Comparison of ENCODE assay signal across 12 cellular contexts in the genomic region with DNA sequence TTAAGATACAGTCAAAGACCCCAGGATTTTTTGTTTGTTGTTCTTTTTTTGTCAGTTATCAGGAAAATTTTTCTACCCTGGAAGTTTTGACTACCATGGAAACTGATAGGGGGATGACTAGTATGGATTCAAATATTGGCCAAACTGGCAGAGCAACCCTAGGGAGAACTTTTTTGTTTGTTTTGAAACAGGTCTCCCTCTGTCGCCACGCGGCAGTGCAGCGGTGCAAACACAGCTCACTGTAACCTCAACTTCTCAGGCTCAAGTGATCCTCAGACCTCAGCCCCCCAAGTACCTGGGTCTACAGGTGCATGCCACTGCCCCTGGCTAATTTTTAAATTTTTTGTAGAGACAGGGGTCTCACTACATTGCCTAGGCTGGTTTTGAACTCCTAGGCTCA. TPM values are rescaled to one million over a fixed set of nuclear protein-coding genes. Genes with fewer than 3 reads are reported as not detected.
DNase-seq lines count a peak whose midpoint lies in the region; ATAC-seq, FAIRE-seq and TF ChIP-seq lines count a peak whose summit lies in the region.
"Had no signal": no experiment of that assay in that cellular context is flagged by ENCODE, and none has a peak within 500 bp of the region (broad histone marks: within the 10 kb centered on the region; RNA-seq: fewer than 3 reads in every experiment).

No MANE protein-coding gene starts in this region.

- CTCF ChIA-PET in MCF 10A (lab: Yijun Ruan, JAX): interaction anchor here (0.6 to 3.7 kb wide), 9 partner anchors 8 to 466 kb away, joined by 3 to 33 read pairs (median 3); partner anchors contain the start of gene SOAT1
- CTCF ChIA-PET in T-cell (lab: Charles Lee): interaction anchor here (0.6 to 0.9 kb wide), 3 partner anchors 13 to 181 kb away, joined by 3 read pairs; no protein-coding TSS in a partner anchor

- BruUV-seq in MCF 10A (replicated peaks; lab: Mats Ljungman, UMichigan): no TSS peak

- H2AFZ ChIP-seq in keratinocyte (ENCODE audit: control insufficient read depth, low read length): no peak overlapping the region

- H3K27ac Mint-ChIP-seq in MCF 10A (ENCODE audit: low read depth, unreplicated experiment) (no peak overlapping the region), T-cell (peak overlapping the region; percentile 58 to 66)

- intact Hi-C loops in MCF 10A (cut with micrococcal nuclease): no loop called here
- intact Hi-C loops in tibial artery (cut with DNase I; ENCODE audit: low total_unique reads): no loop called here

- H3K9me3 Mint-ChIP-seq in MCF 10A (ENCODE audit: unreplicated experiment) (no peaks in the 10 kb centered on the region), T-cell (no peaks in the 10 kb centered on the region)

- ATAC-seq in T-cell (replicated peaks in 1 of 4): no peak

- no peak overlapping the region for H3K4me2 ChIP-seq in keratinocyte (ENCODE audit: control insufficient read depth, extremely low read depth, insufficient read depth, low read depth, low read length)

- H3K4me3 ChIP-seq in keratinocyte (ENCODE audit: control insufficient read depth in 2 of 3, extremely low read depth in 1 of 3, insufficient read depth in 2 of 3, low read depth in 1 of 3, low read length in 3 of 3) (no peak overlapping the region), tibial artery (no peak overlapping the region)
- H3K4me3 ChIP-seq: BLaER1 had no signal

- POLR2A ChIA-PET in MCF 10A (lab: Yijun Ruan, JAX): interaction anchor here (0.6 to 4.3 kb wide), 9 partner anchors 9 to 182 kb away, joined by 3 to 22 read pairs (median 6); no protein-coding TSS in a partner anchor
- POLR2A ChIA-PET in T-cell (lab: Charles Lee): interaction anchor here (0.6 to 1.0 kb wide), 4 partner anchors 166 to 402 kb away, joined by 3 to 4 read pairs (median 3); no protein-coding TSS in a partner anchor

- TF ChIP-seq CTCF in MCF 10A (IDR thresholded peaks at IDR 0.05; ENCODE audit: unreplicated experiment): no peak
- no peak for TF ChIP-seq CTCF in keratinocyte (optimal IDR thresholded peaks at IDR 0.05 in 1 of 3, IDR thresholded peaks at IDR 0.05 in 1 of 3, conservative IDR thresholded peaks at IDR 0.05 in 1 of 3; ENCODE audit: extremely low read depth in 1 of 3, insufficient read depth in 2 of 3, low read length in 3 of 3)
- no peak for TF ChIP-seq CTCF in tibial artery (IDR thresholded peaks at IDR 0.05)
- no peak for TF ChIP-seq CTCF in D721Med (IDR thresholded peaks at IDR 0.05; ENCODE audit: insufficient read depth, missing control alignments)

- H3K27ac ChIP-seq in keratinocyte (ENCODE audit: control insufficient read depth, insufficient read depth, low read length): peak overlapping the region; percentile 70
- H3K27ac ChIP-seq in tibial artery: peak overlapping the region; percentile 58 to 61

- H3K4me1 ChIP-seq in keratinocyte (ENCODE audit: control insufficient read depth, extremely low read depth, insufficient read depth, low read length) (peaks cover 53% of the 10 kb centered on the region), tibial artery (peaks cover 0 to 41% (median 28%) of the 10 kb centered on the region in 4 donors)

- peak; percentile 31 to 90 for DNase-seq in T47D (ENCODE audit: low read depth in 1 of 2, low spot score in 1 of 2)
- DNase-seq in MCF 10A (ENCODE audit: unreplicated experiment): no peak
- no peak for DNase-seq in T-cell
- no peak for DNase-seq in keratinocyte (ENCODE audit: low read depth, low spot score)
- DNase-seq in tibial artery: no peak
- no peak for DNase-seq in activated effector memory CD4-positive, alpha-beta T cell treated with anti-CD3 and anti-CD28 coated beads, Interleukin-2, amount 50 U/mL, for 16 hours
- DNase-seq in NCI-H510A treated with DMSO at 0.1 percent for 48 hours (lab: John Stamatoyannopoulos, UW): no peak
- no peak for DNase-seq in D721Med (ENCODE audit: insufficient read length, low spot score)
- DNase-seq: anterior cingulate cortex, hippocampal formation, left cardiac atrium had no signal

- no peaks in the 10 kb centered on the region for H3K9me1 ChIP-seq in keratinocyte (ENCODE audit: control insufficient read depth, extremely low read depth, insufficient read depth, low read length)

- dilution Hi-C loops in keratinocyte (cut with MboI; ENCODE audit: extremely low pct_ligation_motif_present, low sequenced_read_pairs): no loop called here

- peaks cover 20 to 26% of the 10 kb centered on the region in 2 experiments for H3K36me3 ChIP-seq in keratinocyte (ENCODE audit: control insufficient read depth in 2 of 2, extremely low read depth in 1 of 2, insufficient read depth in 2 of 2, low read length in 2 of 2)
- peaks cover 0 to 4% (median 0%) of the 10 kb centered on the region in 3 donors for H3K36me3 ChIP-seq in tibial artery

- peak overlapping the region; percentile 36 for H3K9ac ChIP-seq in keratinocyte (ENCODE audit: control insufficient read depth, extremely low read depth, insufficient read depth, low read length)
- H3K9ac ChIP-seq: BLaER1 had no signal

- peaks cover 65% of the 10 kb centered on the region for H3K79me2 ChIP-seq in keratinocyte (ENCODE audit: control insufficient read depth, insufficient read depth, low read length)

- H3K36me3 Mint-ChIP-seq in MCF 10A (ENCODE audit: insufficient read depth, unreplicated experiment) (peaks cover 93% of the 10 kb centered on the region), T-cell (peaks cover 14% of the 10 kb centered on the region)

- H3K9me3 ChIP-seq in keratinocyte (ENCODE audit: control insufficient read depth, low read depth, low read length) (no peaks in the 10 kb centered on the region), tibial artery (no peaks in the 10 kb centered on the region)
- H3K9me3 ChIP-seq: BLaER1 had no signal

- in situ Hi-C loops in T47D (cut with HindIII; ENCODE audit: low pct_unique_long_range_greater_than_20kb, low sequenced_read_pairs): no loop called here

- H3K4me3 Mint-ChIP-seq in MCF 10A (ENCODE audit: unreplicated experiment) (no peak overlapping the region), T-cell (no peak overlapping the region)

- H3K4me1 Mint-ChIP-seq in MCF 10A (ENCODE audit: insufficient read depth, unreplicated experiment): peaks cover 47% of the 10 kb centered on the region
- peaks cover 16 to 23% (median 20%) of the 10 kb centered on the region in 3 donors for H3K4me1 Mint-ChIP-seq in T-cell

- H3K27me3 ChIP-seq in keratinocyte (ENCODE audit: control insufficient read depth, extremely low read depth, insufficient read depth, low read length) (no peaks in the 10 kb centered on the region), tibial artery (no peaks in the 10 kb centered on the region)
- H3K27me3 ChIP-seq: BLaER1 had no signal

- no peak for FAIRE-seq in keratinocyte (lab: Jason Lieb, UNC)
- FAIRE-seq in D721Med (lab: Jason Lieb, UNC): no peak

- no peaks in the 10 kb centered on the region for H3K27me3 Mint-ChIP-seq in MCF 10A (ENCODE audit: insufficient read depth, unreplicated experiment)
- H3K27me3 Mint-ChIP-seq in T-cell: no peaks in the 10 kb centered on the region

- H4K20me1 ChIP-seq in keratinocyte (ENCODE audit: control insufficient read depth, extremely low read depth, insufficient read depth, low read length): no peaks in the 10 kb centered on the region
- H4K20me1 ChIP-seq: BLaER1 had no signal

RNA-seq across cellular contexts. Expression of gene TOR3A, which starts 46.6 kb away (rescaled TPM):
- total RNA-seq in MCF 10A (2022) (24.9 and 31.3 TPM in 2 replicates), T-cell (10 to 100 TPM; 19.1 to 30.6 (median 23.7) TPM)
- polyA plus RNA-seq in keratinocyte: 16.8 to 21.3 TPM (median 20.4 TPM) in 3 replicates
- 4.0 TPM for polyA plus RNA-seq in keratinocyte (2011; ENCODE audit: low read depth)
- 9.4 and 10.7 TPM in 2 replicates for polyA plus RNA-seq in keratinocyte (2011; cell fraction: cytosol; rRNA removed)
- 19.3 and 22.2 TPM in 2 replicates for polyA plus RNA-seq in keratinocyte (2011; cell fraction: nucleus; rRNA removed)
- polyA plus RNA-seq in keratinocyte (2012; ENCODE audit: low replicate concordance): 16.5 and 17.3 TPM in 2 replicates
- polyA minus RNA-seq in keratinocyte: 30.3 to 44.8 TPM (median 30.8 TPM) in 3 replicates
- 27.2 TPM for polyA minus RNA-seq in keratinocyte (2011; cell fraction: cytosol; rRNA and poly(A)+ RNA removed)
- polyA minus RNA-seq in keratinocyte (2011; cell fraction: nucleus; rRNA and poly(A)+ RNA removed): 20.8 and 23.0 TPM in 2 replicates

Comparison
In these comparisons a context has a peak if more than half of its experiments do, and no peak if none do; other contexts are left out.
1. DNase-seq: peak in T47D (2 of 2); none in MCF 10A (single experiment), T-cell (0 of 34), keratinocyte (single experiment), tibial artery (0 of 2), activated effector memory CD4-positive, alpha-beta T cell treated with anti-CD3 and anti-CD28 coated beads, Interleukin-2, amount 50 U/mL, for 16 hours (single experiment), NCI-H510A treated with DMSO at 0.1 percent for 48 hours (single experiment) and D721Med (single experiment).